1 cellular context compared by ENCODE assay signal in genomic region chr3:179565496-179565895, GRCh38.
TF ChIP-seq lines count a peak whose summit lies in the region.

No MANE protein-coding gene starts in this region.

TF ChIP-seq in GM12878, 131 proteins besides CTCF, POLR2A, EP300 and RAD21:
- peak; percentile 49; the same call in 1 of the 3 replicates for TF ChIP-seq POU2F2 (IDR thresholded peaks at IDR 0.05; ENCODE audit: borderline replicate concordance, low read depth, low read length)
- peak; percentile 52; the same call in 1 of the 2 replicates for TF ChIP-seq SPI1 (IDR thresholded peaks at IDR 0.05; ENCODE audit: borderline replicate concordance, insufficient read depth, low read depth, low read length)
- no peak for TF ChIP-seq CEBPZ (IDR thresholded peaks at IDR 0.05; ENCODE audit: low read depth, low read length)
- TF ChIP-seq ATF7 (IDR thresholded peaks at IDR 0.05; ENCODE audit: low read depth), result 0 out of 2 replicates have a peak, but pooled peaks have one; percentile 19
